ENCODE assay signal across 8 cellular contexts in the genomic region with DNA sequence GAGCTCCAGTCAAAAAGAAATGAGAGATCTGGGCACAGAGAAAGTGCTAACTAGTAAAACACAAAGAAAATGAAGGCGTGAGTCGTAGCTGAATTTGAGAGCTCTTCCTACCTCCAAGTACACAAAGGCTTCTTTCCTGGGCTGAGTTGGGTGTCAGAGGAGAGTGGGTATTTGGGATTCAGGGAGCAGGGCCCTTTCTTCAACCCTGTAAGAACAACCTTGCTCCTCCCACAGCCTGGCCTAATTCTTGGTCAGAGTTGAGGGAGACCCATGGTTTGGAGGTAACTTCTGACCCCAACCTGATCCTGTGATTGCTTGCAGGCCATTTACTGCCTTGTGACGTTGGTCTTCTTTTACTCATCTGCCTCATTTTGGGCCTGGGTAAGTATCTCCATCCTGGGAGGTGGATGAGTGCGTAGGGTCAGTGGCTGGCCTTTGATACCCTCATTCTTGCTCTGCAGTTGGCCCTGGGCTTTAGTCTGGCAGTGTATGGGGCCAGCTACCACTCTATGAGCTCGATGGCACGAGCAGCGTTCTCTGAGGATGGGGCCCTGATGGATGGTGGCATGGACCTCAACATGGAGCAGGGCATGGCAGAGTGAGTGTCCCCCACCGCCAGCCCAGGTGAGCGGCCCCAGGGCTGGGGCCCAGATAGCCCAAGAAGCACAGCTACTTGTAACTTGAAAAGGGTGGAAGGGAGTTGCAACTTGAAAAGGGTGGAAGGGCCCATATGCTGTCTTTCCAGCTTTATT. TPM values are rescaled to one million over a fixed set of nuclear protein-coding genes. Genes with fewer than 3 reads are reported as not detected.
DNase-seq lines count a peak whose midpoint lies in the region; ATAC-seq and TF ChIP-seq lines count a peak whose summit lies in the region.

No MANE protein-coding gene starts in this region.

- ATAC-seq in natural killer cell: no peak
- ATAC-seq in GM19467 (IDR thresholded peaks at IDR 0.05; ENCODE audit: unreplicated experiment): no peak
- no peak for ATAC-seq in GM18505 (IDR thresholded peaks at IDR 0.05; ENCODE audit: unreplicated experiment)
- ATAC-seq in HG03175 (IDR thresholded peaks at IDR 0.05; ENCODE audit: unreplicated experiment): no peak

- CTCF ChIA-PET in BJ (lab: Yijun Ruan, JAX): interaction anchor here (1.4 to 2.3 kb wide), 4 partner anchors 10 to 43 kb away, joined by 3 to 15 read pairs (median 6); no protein-coding TSS in a partner anchor

- intact Hi-C loops in colonic mucosa (cut with DNase I): no loop called here
- intact Hi-C loops in natural killer cell (cut with micrococcal nuclease): no loop called here
- intact Hi-C loops in thyroid gland (cut with DNase I): no loop called here

- POLR2A ChIA-PET in BJ (lab: Charles Lee): no interaction called here

- H3K27ac ChIP-seq in colonic mucosa (no peak overlapping the region), thyroid gland (no peak overlapping the region)

- H3K9ac ChIP-seq in colonic mucosa (ENCODE audit: low read depth in 2 of 2, low read length in 2 of 2): peak overlapping the region in 1 of 2 donors; percentile 98

- H3K9me3 ChIP-seq in colonic mucosa (no peaks in the 10 kb centered on the region), thyroid gland (no peaks in the 10 kb centered on the region)

- TF ChIP-seq CTCF in BJ (IDR thresholded peaks at IDR 0.05; ENCODE audit: insufficient read depth, low read depth, low read length) (no peak), colonic mucosa (IDR thresholded peaks at IDR 0.05) (no peak), natural killer cell (IDR thresholded peaks at IDR 0.05) (no peak), thyroid gland (IDR thresholded peaks at IDR 0.05) (no peak)

- H3K36me3 Mint-ChIP-seq in natural killer cell: no peaks in the 10 kb centered on the region

- H3K4me1 Mint-ChIP-seq in natural killer cell: peaks cover 28 to 29% of the 10 kb centered on the region in 2 donors

- 90 to 91% methylated on average over 6 to 9 of the region's 9 CpGs for WGBS in thyroid gland, 2 donors

- DNase-seq in BJ (ENCODE audit: low read depth) (no peak), colonic mucosa (no peak), natural killer cell (no peak), thyroid gland (no peak)
- DNase-seq in Jurkat, Clone E6-1 (ENCODE audit: low read depth, low spot score): no peak

- H3K4me1 ChIP-seq in colonic mucosa (peaks cover 3% of the 10 kb centered on the region), thyroid gland (peaks cover 14% of the 10 kb centered on the region in 2 donors)

- H3K9me3 Mint-ChIP-seq in natural killer cell: no peaks in the 10 kb centered on the region

- H3K4me3 ChIP-seq in BJ (ENCODE audit: low read depth, low read length) (peak overlapping the region; percentile 98), colonic mucosa (peak overlapping the region; percentile 95), thyroid gland (replicated peaks in 1 of 3) (no peak overlapping the region)
- peak overlapping the region; percentile 82 for H3K4me3 ChIP-seq in Jurkat, Clone E6-1 (ENCODE audit: low read length)

- H3K27ac Mint-ChIP-seq in natural killer cell: peak overlapping the region; percentile 96 to 99

- H3K36me3 ChIP-seq in BJ (ENCODE audit: control insufficient read depth, insufficient read depth, low read length) (peaks cover 29% of the 10 kb centered on the region), colonic mucosa (peaks cover 19% of the 10 kb centered on the region), thyroid gland (peaks cover 40 to 42% of the 10 kb centered on the region in 2 donors)

- TF ChIP-seq POLR2A in GM18505 (IDR thresholded peaks at IDR 0.05; ENCODE audit: borderline replicate concordance, extremely low read depth, insufficient read depth, insufficient read length): no peak
- TF ChIP-seq POLR2A in thyroid gland (IDR thresholded peaks at IDR 0.05): no peak

- no peaks in the 10 kb centered on the region for H3K27me3 Mint-ChIP-seq in natural killer cell (ENCODE audit: low read depth in 2 of 2)

- H3K27me3 ChIP-seq in BJ (ENCODE audit: control insufficient read depth, insufficient read depth, low read length): no peaks in the 10 kb centered on the region
- H3K27me3 ChIP-seq in colonic mucosa: no peaks in the 10 kb centered on the region
- no peaks in the 10 kb centered on the region for H3K27me3 ChIP-seq in thyroid gland

- peak overlapping the region; percentile 100 for H3K4me3 Mint-ChIP-seq in natural killer cell

RNA-seq across cellular contexts. Expression of gene TMEM208, which starts 1.3 kb away (rescaled TPM):
- 64.2 and 79.7 TPM in 2 replicates for polyA plus RNA-seq in BJ (2011; rRNA removed)
- 27.4 and 45.2 TPM in 2 replicates for polyA minus RNA-seq in BJ (2011; rRNA and poly(A)+ RNA removed)
- polyA plus RNA-seq in Jurkat, Clone E6-1 (2012; ENCODE audit: insufficient read depth, insufficient read length): 92.1 TPM
- total RNA-seq in colonic mucosa (10 to 100 TPM; 42.8 to 69.0 TPM), natural killer cell (10 to 100 TPM; 34.5 to 39.2 (median 36.7) TPM), thyroid gland (10 to 100 TPM; 53.2 to 69.0 (median 58.3) TPM)

RNA-seq across cellular contexts. Expression of gene FHOD1, which starts 19.1 kb away (rescaled TPM):
- polyA plus RNA-seq in BJ (2011; rRNA removed): 13.2 and 23.0 TPM in 2 replicates
- 18.5 and 24.2 TPM in 2 replicates for polyA minus RNA-seq in BJ (2011; rRNA and poly(A)+ RNA removed)
- polyA plus RNA-seq in Jurkat, Clone E6-1 (2012; ENCODE audit: insufficient read depth, insufficient read length): 79.4 TPM
- total RNA-seq in colonic mucosa: 10 to 100 TPM; 21.6 to 47.2 TPM
- total RNA-seq in natural killer cell: 10 to 100 TPM; 79.3 to 96.8 (median 89.2) TPM
- total RNA-seq in thyroid gland: 10 to 100 TPM; 17.9 to 26.4 (median 24.3) TPM

RNA-seq across cellular contexts. Expression of gene SLC9A5, which starts 20.6 kb away (rescaled TPM):
- polyA plus RNA-seq in BJ (2011; rRNA removed): 2.1 and 2.6 TPM in 2 replicates
- polyA minus RNA-seq in BJ (2011; rRNA and poly(A)+ RNA removed): 1.0 and 1.9 TPM in 2 replicates
- 6.8 TPM for polyA plus RNA-seq in Jurkat, Clone E6-1 (2012; ENCODE audit: insufficient read depth, insufficient read length)
- total RNA-seq in colonic mucosa (1 to 10 TPM in 1 of 2 donors, under 1 TPM in 1; 0.48 to 2.1 TPM), natural killer cell (1 to 10 TPM; 1.2 to 2.6 (median 1.6) TPM), thyroid gland (1 to 10 TPM in 2 of 4 donors, under 1 TPM in 2; 0.56 to 3.0 (median 1.1) TPM)

RNA-seq across cellular contexts. Expression of gene ELMO3, which starts 29.3 kb away (rescaled TPM):
- polyA plus RNA-seq in BJ (2011; rRNA removed): 0.56 and 0.97 TPM in 2 replicates
- 0.33 and 0.77 TPM in 2 replicates for polyA minus RNA-seq in BJ (2011; rRNA and poly(A)+ RNA removed)
- polyA plus RNA-seq in Jurkat, Clone E6-1 (2012; ENCODE audit: insufficient read depth, insufficient read length): 4.7 TPM
- 10 to 100 TPM; 60.7 to 75.6 TPM for total RNA-seq in colonic mucosa
- 1 to 10 TPM; 1.9 to 3.3 (median 2.3) TPM for total RNA-seq in natural killer cell
- total RNA-seq in thyroid gland: 10 to 100 TPM; 26.0 to 37.8 (median 30.0) TPM

RNA-seq across cellular contexts. Expression of gene E2F4, which starts 36.3 kb away (rescaled TPM):
- 49.9 and 83.2 TPM in 2 replicates for polyA plus RNA-seq in BJ (2011; rRNA removed)
- polyA minus RNA-seq in BJ (2011; rRNA and poly(A)+ RNA removed): 53.0 and 83.8 TPM in 2 replicates
- 101 TPM for polyA plus RNA-seq in Jurkat, Clone E6-1 (2012; ENCODE audit: insufficient read depth, insufficient read length)
- 10 to 100 TPM; 53.3 to 89.0 TPM for total RNA-seq in colonic mucosa
- 10 to 100 TPM; 57.6 to 91.7 (median 74.5) TPM for total RNA-seq in natural killer cell
- 100 to 1,000 TPM in 1 of 4 donors, 10 to 100 TPM in 3; 77.6 to 117 (median 89.1) TPM for total RNA-seq in thyroid gland

Comparison
In these comparisons a context has a peak if more than half of its experiments do, and no peak if none do; other contexts are left out.
1. H3K4me3 ChIP-seq: peak in BJ (single experiment), Jurkat, Clone E6-1 (single experiment) and colonic mucosa (single experiment); none in thyroid gland (0 of 3).